1 cellular context compared by ENCODE assay signal in the genomic region with DNA sequence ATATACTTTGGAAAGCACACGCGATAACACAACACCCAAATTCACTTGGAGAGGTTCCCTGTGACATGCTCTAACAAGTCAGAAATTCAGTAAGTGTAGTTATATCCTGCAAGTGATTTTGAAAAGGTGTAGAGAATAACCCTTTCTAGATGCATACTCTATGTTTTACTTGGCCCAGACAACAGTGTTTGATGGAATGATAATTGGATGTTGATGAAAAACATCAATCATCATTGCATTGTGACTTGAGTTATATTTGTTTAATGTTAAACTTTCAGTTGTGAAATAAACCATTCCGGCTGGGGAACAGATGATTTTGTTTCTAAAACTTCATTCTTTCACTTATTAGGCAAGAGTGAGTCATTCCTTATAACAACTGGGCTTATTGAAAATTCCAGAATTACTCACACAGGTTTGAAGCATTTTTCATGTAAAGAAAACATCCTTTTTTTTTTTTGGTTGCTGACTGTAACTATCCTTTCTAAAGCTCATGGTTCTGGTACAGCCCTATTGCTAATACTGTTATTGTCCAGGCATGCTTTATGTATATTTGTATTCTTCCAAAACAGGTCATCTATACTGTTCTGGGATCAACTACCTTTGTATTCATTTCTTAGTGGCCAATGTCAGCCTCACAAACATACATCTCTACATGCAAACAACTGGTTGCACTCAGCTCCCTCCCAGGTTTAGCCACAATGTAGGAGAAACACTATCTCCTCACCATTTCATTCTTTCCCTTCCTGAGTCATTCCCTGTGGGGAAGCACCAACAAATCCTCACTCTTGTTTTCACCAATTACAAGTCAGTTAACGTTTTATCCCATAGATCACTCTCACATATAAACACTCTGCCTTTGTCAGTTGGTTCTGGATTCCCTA.
TF ChIP-seq lines count a peak whose summit lies in the region.

No MANE protein-coding gene starts in this region.

TF ChIP-seq in SK-N-SH, 30 proteins besides CTCF, POLR2A, EP300 and RAD21 (continued from another document):
- TF ChIP-seq EZH2phosphoT487 (IDR thresholded peaks at IDR 0.05; ENCODE audit: borderline replicate concordance, low read depth) (no peak), RXRA (IDR thresholded peaks at IDR 0.05; ENCODE audit: borderline replicate concordance, low read depth) (peak; percentile 19; the same call in 1 of the 2 replicates), NRF1 (IDR thresholded peaks at IDR 0.05; ENCODE audit: low read depth, low read length) (no peak), RFX5 (IDR thresholded peaks at IDR 0.05; ENCODE audit: low read length) (no peak), SMC3 (IDR thresholded peaks at IDR 0.05; ENCODE audit: low read depth, low read length) (no peak), YY1 (IDR thresholded peaks at IDR 0.05; ENCODE audit: low read depth) (no peak), TEAD4 (IDR thresholded peaks at IDR 0.05; ENCODE audit: borderline replicate concordance, insufficient read depth) (peak; percentile 80; the same call in 1 of the 2 replicates), CHD2 (IDR thresholded peaks at IDR 0.05; ENCODE audit: low read length, partially characterized antibody) (no peak), FOSL2 (IDR thresholded peaks at IDR 0.05; ENCODE audit: borderline replicate concordance, low read depth) (peak; percentile 96), MXI1 (IDR thresholded peaks at IDR 0.05; ENCODE audit: low read depth, low read length) (no peak), ELF1 (IDR thresholded peaks at IDR 0.05) (no peak), POLR2AphosphoS5 (IDR thresholded peaks at IDR 0.05; ENCODE audit: low read depth, low read length) (peak; percentile 64; the same call in 1 of the 2 replicates), JUND (IDR thresholded peaks at IDR 0.05) (peak; percentile 94), TAF1 (IDR thresholded peaks at IDR 0.05; ENCODE audit: borderline replicate concordance, low read depth, low read length) (no peak)
